ENCODE assay signal across 8 cellular contexts in genomic region chr4:48779998-48780866, GRCh38. TPM values are rescaled to one million over a fixed set of nuclear protein-coding genes. Genes with fewer than 3 reads are reported as not detected.
DNase-seq lines count a peak whose midpoint lies in the region; ATAC-seq and TF ChIP-seq lines count a peak whose summit lies in the region.

TSS of gene FRYL (minus strand) at chr4:48780279. CDS start at chr4:48634410, 145,869 bp downstream.

- H4K20me1 ChIP-seq in MM.1S (ENCODE audit: insufficient read depth, low read length) = peaks cover 6% of the 10 kb centered on the region; the same call in 1 of the 2 replicates

- in situ Hi-C loops in HAP-1 (cut with MboI; ENCODE audit: low sequenced_read_pairs) = loop anchor here (10.0 kb wide), 1 partner anchor 55 kb away; the partner anchor contains the start of gene OCIAD1

- peak within 1 kb of the TSS; percentile 80 for H3K4me3 ChIP-seq in HAP-1
- peak within 1 kb of the TSS; percentile 89 for H3K4me3 ChIP-seq in MM.1S (ENCODE audit: low read length)
- H3K4me3 ChIP-seq in fibroblast of the aortic adventitia (ENCODE audit: low read depth, low read length) = peak within 1 kb of the TSS; percentile 88

- H3K4me2 ChIP-seq in MM.1S (ENCODE audit: low read depth, low read length) = peak within 1 kb of the TSS; percentile 82

- peaks cover 41% of the 10 kb centered on the region for H3K4me1 Mint-ChIP-seq in nephron
- peaks cover 48% of the 10 kb centered on the region for H3K4me1 Mint-ChIP-seq in stimulated activated naive CD8-positive, alpha-beta T cell treated with anti-CD3 and anti-CD28 coated beads, Interleukin-15, amount 100 ng/mL, for 72 hours

- H3K27me3 ChIP-seq in HAP-1 (ENCODE audit: low read depth) (no peaks in the 10 kb centered on the region), MM.1S (replicated peaks; ENCODE audit: insufficient read depth, low read length) (no peaks in the 10 kb centered on the region)

- H3F3A ChIP-seq in MM.1S (ENCODE audit: insufficient read depth, low read length) = peaks cover 24% of the 10 kb centered on the region

- DNase-seq in HAP-1 (ENCODE audit: low spot score in 2 of 2) (peak; percentile 100), MM.1S (peak; percentile 99), SIG-M5 (lab: John Stamatoyannopoulos, UW) (peak; percentile 99), activated gamma-delta T cell (lab: John Stamatoyannopoulos, UW) (peak; percentile 95), fibroblast of the aortic adventitia (ENCODE audit: low read depth) (peak; percentile 99)
- peak; percentile 97 to 99 for DNase-seq in stimulated activated naive CD8-positive, alpha-beta T cell treated with anti-CD3 and anti-CD28 coated beads, Interleukin-15, amount 100 ng/mL, for 72 hours

- TF ChIP-seq CTCF in MM.1S (IDR thresholded peaks at IDR 0.05; ENCODE audit: low read length) (no peak), fibroblast of the aortic adventitia (IDR thresholded peaks at IDR 0.05; ENCODE audit: insufficient read depth, low read length) (no peak), nephron (IDR thresholded peaks at IDR 0.05; ENCODE audit: unreplicated experiment in 3 of 3) (no peak)

- H3K36me3 Mint-ChIP-seq in nephron (ENCODE audit: low read depth) = no peaks in the 10 kb centered on the region

- H3K27ac ChIP-seq in MM.1S (ENCODE audit: low read length) = peak within 1 kb of the TSS; percentile 86

- no peaks in the 10 kb centered on the region for H3K36me3 ChIP-seq in ES-I3 (ENCODE audit: insufficient read depth, low read length)
- 0 out of 2 replicates have a peak, but pooled peaks cover 2% of the 10 kb centered on the region for H3K36me3 ChIP-seq in HAP-1 (replicated peaks)
- no peaks in the 10 kb centered on the region for H3K36me3 ChIP-seq in MM.1S (replicated peaks; ENCODE audit: insufficient read depth, low read length)

- peak; percentile 94 for ATAC-seq in stimulated activated naive CD8-positive, alpha-beta T cell treated with anti-CD3 and anti-CD28 coated beads, Interleukin-15, amount 100 ng/mL, for 72 hours

- H3K9me3 Mint-ChIP-seq in nephron = no peaks in the 10 kb centered on the region
- no peaks in the 10 kb centered on the region for H3K9me3 Mint-ChIP-seq in stimulated activated naive CD8-positive, alpha-beta T cell treated with anti-CD3 and anti-CD28 coated beads, Interleukin-15, amount 100 ng/mL, for 72 hours

- H3K27me3 Mint-ChIP-seq in nephron (ENCODE audit: low read depth) = no peaks in the 10 kb centered on the region
- no peaks in the 10 kb centered on the region for H3K27me3 Mint-ChIP-seq in stimulated activated naive CD8-positive, alpha-beta T cell treated with anti-CD3 and anti-CD28 coated beads, Interleukin-15, amount 100 ng/mL, for 72 hours

- peak within 1 kb of the TSS; percentile 90 to 98 (median 96) for H3K27ac Mint-ChIP-seq in nephron
- H3K27ac Mint-ChIP-seq in stimulated activated naive CD8-positive, alpha-beta T cell treated with anti-CD3 and anti-CD28 coated beads, Interleukin-15, amount 100 ng/mL, for 72 hours = peak within 1 kb of the TSS; percentile 97 to 98

- peak within 1 kb of the TSS; percentile 78 for H2AFZ ChIP-seq in MM.1S (ENCODE audit: low read length)

- H3K9me3 ChIP-seq in ES-I3 (ENCODE audit: control insufficient read depth, insufficient read depth, low read length) (no peaks in the 10 kb centered on the region), HAP-1 (no peaks in the 10 kb centered on the region), MM.1S (replicated peaks; ENCODE audit: insufficient read depth, low read length) (no peaks in the 10 kb centered on the region)

- H3K79me2 ChIP-seq in MM.1S (ENCODE audit: low read length) = peaks cover 41% of the 10 kb centered on the region

- H3K9ac ChIP-seq in ES-I3 (ENCODE audit: low read depth, low read length) (peak within 1 kb of the TSS; percentile 76), MM.1S (ENCODE audit: low read length) (peak within 1 kb of the TSS; percentile 79)

- peak within 1 kb of the TSS; percentile 95 to 97 (median 96) for H3K4me3 Mint-ChIP-seq in nephron
- peak within 1 kb of the TSS; percentile 93 to 100 for H3K4me3 Mint-ChIP-seq in stimulated activated naive CD8-positive, alpha-beta T cell treated with anti-CD3 and anti-CD28 coated beads, Interleukin-15, amount 100 ng/mL, for 72 hours

- peaks cover 23% of the 10 kb centered on the region for H3K4me1 ChIP-seq in ES-I3 (ENCODE audit: insufficient read depth, low read length)
- peaks cover 27% of the 10 kb centered on the region for H3K4me1 ChIP-seq in HAP-1
- H3K4me1 ChIP-seq in MM.1S (ENCODE audit: low read length) = peaks cover 10% of the 10 kb centered on the region; the same call in 1 of the 2 replicates

- H3K9me2 ChIP-seq in MM.1S (replicated peaks; ENCODE audit: insufficient read depth, low read length) = no peaks in the 10 kb centered on the region

RNA-seq across cellular contexts. Expression of gene FRYL, which starts in this region (rescaled TPM):
- total RNA-seq in fibroblast of the aortic adventitia (ENCODE audit: low replicate concordance) = 43.8 and 60.3 TPM in 2 replicates

Comparison
In these comparisons a context has a peak if more than half of its experiments do, and no peak if none do; other contexts are left out.
1. Peak in every context shown above with its lines: DNase-seq, ATAC-seq, H3K4me3 ChIP-seq and H3K27ac ChIP-seq.